10 cellular contexts compared by ENCODE assay signal in the genomic region with DNA sequence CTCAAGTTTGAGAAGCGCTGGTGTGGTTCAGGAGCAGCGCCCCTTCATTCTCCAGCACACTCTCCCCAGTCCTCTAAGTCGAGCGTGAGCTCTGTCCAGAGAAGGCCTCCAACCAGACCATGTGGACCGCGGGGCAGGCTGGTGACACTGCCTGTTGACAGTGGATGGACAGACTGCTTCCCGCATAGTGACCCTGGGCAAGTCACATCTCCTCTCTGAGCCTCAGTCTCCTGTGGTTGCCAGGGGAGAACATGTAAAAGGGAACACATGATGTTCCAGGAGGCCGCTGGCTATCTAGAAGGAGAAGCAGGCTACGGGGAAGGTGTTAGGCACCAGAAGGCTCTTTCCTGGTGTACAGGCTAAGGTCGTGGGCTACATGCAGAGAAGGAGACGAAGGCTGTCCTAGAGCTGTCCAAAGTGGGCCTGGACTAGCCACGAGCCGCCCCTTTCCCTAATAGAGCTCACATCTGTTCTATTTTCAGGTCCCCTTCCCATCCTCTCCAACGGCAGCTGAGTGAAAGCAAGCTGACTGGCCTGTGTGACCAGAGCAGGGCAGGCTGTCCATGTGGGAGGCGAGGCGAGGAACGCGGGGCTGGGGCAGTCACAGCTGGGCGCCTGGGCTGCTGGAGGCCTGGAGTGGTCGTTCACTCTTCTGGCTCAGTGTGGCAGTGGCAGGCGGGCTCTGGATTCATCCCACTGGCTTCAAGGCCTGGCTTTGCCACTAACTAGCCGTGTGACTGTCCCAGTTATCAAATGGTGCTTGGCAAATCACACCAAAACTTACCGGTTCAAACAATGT. TPM values are rescaled to one million over a fixed set of nuclear protein-coding genes. Genes with fewer than 3 reads are reported as not detected.
DNase-seq lines count a peak whose midpoint lies in the region; ATAC-seq, FAIRE-seq and TF ChIP-seq lines count a peak whose summit lies in the region.
"Had no signal": no experiment of that assay in that cellular context is flagged by ENCODE, and none has a peak within 500 bp of the region (broad histone marks: within the 10 kb centered on the region; RNA-seq: fewer than 3 reads in every experiment).

No MANE protein-coding gene starts in this region.

- peak overlapping the region; percentile 54 for H3K4me3 Mint-ChIP-seq in activated T-helper 2 cell treated with anti-CD3 and anti-CD28 coated beads, Interferon-gamma antibody, Interleukin-2, Interleukin-4, amounts not matched to agents 10 μg/mL and 5 μg/mL and 100 μg/mL, durations not matched to agents 14 hours and 24 hours and 36 hours (ENCODE audit: low read depth)
- peak overlapping the region; percentile 82 to 90 for H3K4me3 Mint-ChIP-seq in stimulated activated naive CD8-positive, alpha-beta T cell treated with anti-CD3 and anti-CD28 coated beads, Interleukin-15, amount 100 ng/mL, for 72 hours
- H3K4me3 Mint-ChIP-seq: mesothelial cell of epicardium had no signal

- intact Hi-C loops in activated T-helper 2 cell treated with anti-CD3 and anti-CD28 coated beads, Interferon-gamma antibody, Interleukin-2, Interleukin-4, amounts not matched to agents 10 μg/mL and 5 μg/mL and 100 μg/mL, durations not matched to agents 14 hours and 24 hours and 36 hours (cut with micrococcal nuclease): loop anchor here (1.0 kb wide), 1 partner anchor 27 kb away; no protein-coding TSS in a partner anchor

- ATAC-seq in activated CD4-positive, CD25-positive, alpha-beta regulatory T cell treated with anti-CD3 and anti-CD28 coated beads, Interleukin-2, amount 50 U/mL, for 24 hours: no peak
- ATAC-seq in left lobe of liver: no peak
- no peak for ATAC-seq in stimulated activated naive CD8-positive, alpha-beta T cell treated with anti-CD3 and anti-CD28 coated beads, Interleukin-15, amount 100 ng/mL, for 72 hours

- no peaks in the 10 kb centered on the region for H3K9me3 Mint-ChIP-seq in activated T-helper 2 cell treated with anti-CD3 and anti-CD28 coated beads, Interferon-gamma antibody, Interleukin-2, Interleukin-4, amounts not matched to agents 10 μg/mL and 5 μg/mL and 100 μg/mL, durations not matched to agents 14 hours and 24 hours and 36 hours
- no peaks in the 10 kb centered on the region for H3K9me3 Mint-ChIP-seq in stimulated activated naive CD8-positive, alpha-beta T cell treated with anti-CD3 and anti-CD28 coated beads, Interleukin-15, amount 100 ng/mL, for 72 hours
- H3K9me3 Mint-ChIP-seq: mesothelial cell of epicardium had no signal

- peak; percentile 29 for DNase-seq in activated CD4-positive, CD25-positive, alpha-beta regulatory T cell treated with anti-CD3 and anti-CD28 coated beads, Interleukin-2, amount 50 U/mL, for 72 hours
- DNase-seq in activated T-helper 2 cell treated with anti-CD3 and anti-CD28 coated beads, Interferon-gamma antibody, Interleukin-2, Interleukin-4, amounts not matched to agents 10 μg/mL and 5 μg/mL and 100 μg/mL, durations not matched to agents 14 hours and 24 hours and 36 hours (ENCODE audit: low spot score): no peak
- DNase-seq in left lobe of liver (ENCODE audit: low spot score) (peak; percentile 40), pons (ENCODE audit: low spot score) (no peak), GM12892 (ENCODE audit: insufficient read length) (no peak)
- DNase-seq in stimulated activated naive CD8-positive, alpha-beta T cell treated with anti-CD3 and anti-CD28 coated beads, Interleukin-15, amount 100 ng/mL, for 72 hours: peak in 1 of 2 donors; percentile 7
- DNase-seq in activated effector memory CD4-positive, alpha-beta T cell treated with Interleukin-2 at 50 U/mL for 16 hours: no peak
- DNase-seq: NCI-H1417 had no signal

- no peak for TF ChIP-seq POLR2A in GM12892 (IDR thresholded peaks at IDR 0.05; ENCODE audit: low read depth, low read length)

- no peak for FAIRE-seq in GM12892 (lab: Jason Lieb, UNC)

- peaks cover 46% of the 10 kb centered on the region for H3K36me3 Mint-ChIP-seq in activated T-helper 2 cell treated with anti-CD3 and anti-CD28 coated beads, Interferon-gamma antibody, Interleukin-2, Interleukin-4, amounts not matched to agents 10 μg/mL and 5 μg/mL and 100 μg/mL, durations not matched to agents 14 hours and 24 hours and 36 hours (ENCODE audit: low read depth)
- H3K36me3 Mint-ChIP-seq: mesothelial cell of epicardium had no signal

- H3K27me3 Mint-ChIP-seq in activated T-helper 2 cell treated with anti-CD3 and anti-CD28 coated beads, Interferon-gamma antibody, Interleukin-2, Interleukin-4, amounts not matched to agents 10 μg/mL and 5 μg/mL and 100 μg/mL, durations not matched to agents 14 hours and 24 hours and 36 hours (ENCODE audit: low read depth): no peaks in the 10 kb centered on the region
- no peaks in the 10 kb centered on the region for H3K27me3 Mint-ChIP-seq in stimulated activated naive CD8-positive, alpha-beta T cell treated with anti-CD3 and anti-CD28 coated beads, Interleukin-15, amount 100 ng/mL, for 72 hours

- H3K4me1 Mint-ChIP-seq in activated T-helper 2 cell treated with anti-CD3 and anti-CD28 coated beads, Interferon-gamma antibody, Interleukin-2, Interleukin-4, amounts not matched to agents 10 μg/mL and 5 μg/mL and 100 μg/mL, durations not matched to agents 14 hours and 24 hours and 36 hours (ENCODE audit: low read depth): peaks cover 27% of the 10 kb centered on the region
- peaks cover 91% of the 10 kb centered on the region for H3K4me1 Mint-ChIP-seq in stimulated activated naive CD8-positive, alpha-beta T cell treated with anti-CD3 and anti-CD28 coated beads, Interleukin-15, amount 100 ng/mL, for 72 hours

- peak overlapping the region; percentile 88 for H3K27ac Mint-ChIP-seq in activated T-helper 2 cell treated with anti-CD3 and anti-CD28 coated beads, Interferon-gamma antibody, Interleukin-2, Interleukin-4, amounts not matched to agents 10 μg/mL and 5 μg/mL and 100 μg/mL, durations not matched to agents 14 hours and 24 hours and 36 hours
- peak overlapping the region; percentile 96 to 99 for H3K27ac Mint-ChIP-seq in stimulated activated naive CD8-positive, alpha-beta T cell treated with anti-CD3 and anti-CD28 coated beads, Interleukin-15, amount 100 ng/mL, for 72 hours
- H3K27ac Mint-ChIP-seq: mesothelial cell of epicardium had no signal

RNA-seq across cellular contexts. Expression of a gene that starts 11.1 kb away (rescaled TPM):
- total RNA-seq in activated T-helper 2 cell treated with anti-CD3 and anti-CD28 coated beads, Interferon-gamma antibody, Interleukin-2, Interleukin-4, amounts not matched to agents 10 μg/mL and 5 μg/mL and 100 μg/mL, durations not matched to agents 14 hours and 24 hours and 36 hours: 36.3 and 38.0 TPM in 2 replicates
- 5.7 TPM for total RNA-seq in left lobe of liver
- 62.9 TPM for polyA plus RNA-seq in GM12892 (2012; ENCODE audit: missing spikeins)

RNA-seq across cellular contexts. Expression of a gene that starts 28.8 kb away (rescaled TPM):
- total RNA-seq in activated T-helper 2 cell treated with anti-CD3 and anti-CD28 coated beads, Interferon-gamma antibody, Interleukin-2, Interleukin-4, amounts not matched to agents 10 μg/mL and 5 μg/mL and 100 μg/mL, durations not matched to agents 14 hours and 24 hours and 36 hours: 52.9 and 54.3 TPM in 2 replicates
- total RNA-seq in left lobe of liver: 7.1 TPM
- 22.9 TPM for polyA plus RNA-seq in GM12892 (2012; ENCODE audit: missing spikeins)

Comparison
In these comparisons a context has a peak if more than half of its experiments do, and no peak if none do; other contexts are left out.
1. DNase-seq: peak in activated CD4-positive, CD25-positive, alpha-beta regulatory T cell treated with anti-CD3 and anti-CD28 coated beads, Interleukin-2, amount 50 U/mL, for 72 hours (single experiment) and left lobe of liver (single experiment); none in activated T-helper 2 cell treated with anti-CD3 and anti-CD28 coated beads, Interferon-gamma antibody, Interleukin-2, Interleukin-4, amounts not matched to agents 10 μg/mL and 5 μg/mL and 100 μg/mL, durations not matched to agents 14 hours and 24 hours and 36 hours (single experiment), activated effector memory CD4-positive, alpha-beta T cell treated with Interleukin-2 at 50 U/mL for 16 hours (single experiment), pons (single experiment) and GM12892 (single experiment).